1 cellular context compared by ENCODE assay signal in genomic region chr18:34225218-34225553, GRCh38.
TF ChIP-seq lines count a peak whose summit lies in the region.

No MANE protein-coding gene starts in this region.

TF ChIP-seq in GM23338, 12 proteins besides CTCF, POLR2A, EP300 and RAD21 (continued from another document):
- TF ChIP-seq REST (IDR thresholded peaks at IDR 0.05; ENCODE audit: unreplicated experiment), result no peak
- no peak for TF ChIP-seq ZNF462 (CRISPR knock-in tag; IDR thresholded peaks at IDR 0.05)
- TF ChIP-seq STAT1 (IDR thresholded peaks at IDR 0.05; ENCODE audit: unreplicated experiment), result no peak
- TF ChIP-seq CREB1 (CRISPR knock-in tag; IDR thresholded peaks at IDR 0.05; ENCODE audit: low read depth), result no peak
- TF ChIP-seq EZH2phosphoT487 (IDR thresholded peaks at IDR 0.05; ENCODE audit: unreplicated experiment), result no peak
- TF ChIP-seq EZH2 (IDR thresholded peaks at IDR 0.05; ENCODE audit: low read depth, unreplicated experiment), result no peak
- TF ChIP-seq POLR2AphosphoS5 (IDR thresholded peaks at IDR 0.05; ENCODE audit: low read depth), result no peak
- TF ChIP-seq ZNF114 (CRISPR knock-in tag; IDR thresholded peaks at IDR 0.05), result no peak
- TF ChIP-seq JUNB (IDR thresholded peaks at IDR 0.05; ENCODE audit: unreplicated experiment), result no peak
- no peak for TF ChIP-seq ETS1 (IDR thresholded peaks at IDR 0.05)
